ENCODE assay signal across 9 cellular contexts in the genomic region with DNA sequence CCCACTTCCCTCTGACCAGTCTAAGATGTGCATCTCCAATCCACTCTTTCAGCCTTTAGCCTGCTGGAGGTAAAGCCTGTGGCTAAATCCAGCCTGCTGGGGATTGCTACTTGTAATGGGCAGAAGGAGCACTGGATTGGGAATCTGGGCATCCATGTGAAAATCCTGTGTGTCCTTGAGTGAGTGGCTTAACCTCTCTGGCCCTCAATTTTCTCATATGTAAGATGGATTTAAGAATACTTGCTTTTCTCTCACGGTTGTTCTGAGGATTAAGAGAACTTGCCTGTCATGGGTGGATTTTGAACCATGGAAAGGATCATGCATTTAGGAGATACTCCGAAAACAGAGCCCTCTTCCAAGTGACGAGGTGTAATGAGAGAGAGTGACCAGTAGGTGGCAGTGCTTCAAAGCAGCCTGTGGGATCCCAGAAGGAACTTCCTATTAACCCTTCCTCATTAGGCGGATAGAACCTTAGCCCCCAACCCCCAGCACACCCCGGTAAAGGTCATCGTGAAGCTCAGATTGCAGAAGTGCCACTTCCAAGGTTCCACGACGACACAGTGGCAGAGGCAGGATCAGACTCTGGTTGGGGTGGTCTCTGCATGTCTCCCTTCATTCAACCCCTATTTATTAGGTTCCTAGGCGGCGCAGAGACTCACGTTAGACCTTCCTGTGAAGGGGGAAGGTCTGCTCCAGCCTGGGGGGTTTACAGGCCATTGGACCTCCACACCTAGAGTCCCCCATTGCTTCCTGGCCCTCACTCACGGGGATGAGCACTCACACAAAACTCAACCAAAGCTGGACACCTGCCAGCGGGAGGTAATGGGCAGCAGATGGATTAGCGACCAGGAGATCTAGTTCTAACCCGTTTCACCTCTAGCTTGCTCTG.
DNase-seq lines count a peak whose midpoint lies in the region; ATAC-seq, FAIRE-seq and TF ChIP-seq lines count a peak whose summit lies in the region.
"Had no signal": no experiment of that assay in that cellular context is flagged by ENCODE, and none has a peak within 500 bp of the region (broad histone marks: within the 10 kb centered on the region; RNA-seq: fewer than 3 reads in every experiment).

No MANE protein-coding gene starts in this region.

- H3K4me2 ChIP-seq in keratinocyte (ENCODE audit: control insufficient read depth, extremely low read depth, insufficient read depth, low read depth, low read length): peak overlapping the region; percentile 52

- in situ Hi-C loops in KBM-7 (cut with MboI; ENCODE audit: low pct_unique_long_range_greater_than_20kb, low sequenced_read_pairs): no loop called here

- DNase-seq in DMS79 treated with DMSO at 0.1 percent for 48 hours (lab: John Stamatoyannopoulos, UW) (peak; percentile 34), DMS79 (lab: John Stamatoyannopoulos, UW) (no peak), KBM-7 (peak; percentile 59), SK-N-DZ (ENCODE audit: low spot score) (peak; percentile 48), bronchial epithelial cell (ENCODE audit: low read depth) (peak; percentile 59), keratinocyte (ENCODE audit: low read depth, low spot score) (no peak)
- peak; percentile 2 to 24 for DNase-seq in stimulated activated CD4-positive, alpha-beta T cell treated with anti-CD3 and anti-CD28 coated beads, Interleukin-15, amount 100 ng/mL, for 48 hours (ENCODE audit: low read depth in 2 of 2)

- dilution Hi-C loops in keratinocyte (cut with MboI; ENCODE audit: extremely low pct_ligation_motif_present, low sequenced_read_pairs): no loop called here

- FAIRE-seq in bronchial epithelial cell (lab: Jason Lieb, UNC): no peak
- peak; percentile 87 for FAIRE-seq in keratinocyte (lab: Jason Lieb, UNC)
- FAIRE-seq: A204.1 had no signal

- H3K4me3 ChIP-seq in bronchial epithelial cell (ENCODE audit: low read depth, low read length): no peak overlapping the region
- H3K4me3 ChIP-seq in keratinocyte (ENCODE audit: control insufficient read depth in 2 of 3, extremely low read depth in 1 of 3, insufficient read depth in 2 of 3, low read depth in 1 of 3, low read length in 3 of 3): no peak overlapping the region

- H3K9me3 ChIP-seq in keratinocyte (ENCODE audit: control insufficient read depth, low read depth, low read length): no peaks in the 10 kb centered on the region

- TF ChIP-seq CTCF in bronchial epithelial cell (IDR thresholded peaks at IDR 0.05; ENCODE audit: insufficient read depth, low read length, severe bottlenecking): peak; percentile 90
- TF ChIP-seq CTCF in keratinocyte (optimal IDR thresholded peaks at IDR 0.05 in 1 of 3, IDR thresholded peaks at IDR 0.05 in 1 of 3, conservative IDR thresholded peaks at IDR 0.05 in 1 of 3; ENCODE audit: extremely low read depth in 1 of 3, insufficient read depth in 2 of 3, low read length in 3 of 3): peak; percentile 84 to 88 (median 87)

- H4K20me1 ChIP-seq in keratinocyte (ENCODE audit: control insufficient read depth, extremely low read depth, insufficient read depth, low read length): no peaks in the 10 kb centered on the region

- no peak overlapping the region for H3K27ac ChIP-seq in keratinocyte (ENCODE audit: control insufficient read depth, insufficient read depth, low read length)

- H3K4me1 ChIP-seq in keratinocyte (ENCODE audit: control insufficient read depth, extremely low read depth, insufficient read depth, low read length): no peaks in the 10 kb centered on the region

- peak overlapping the region; percentile 70 for H2AFZ ChIP-seq in keratinocyte (ENCODE audit: control insufficient read depth, low read length)

- H3K9ac ChIP-seq in keratinocyte (ENCODE audit: control insufficient read depth, extremely low read depth, insufficient read depth, low read length): no peak overlapping the region

- no peaks in the 10 kb centered on the region for H3K36me3 ChIP-seq in bronchial epithelial cell (ENCODE audit: control insufficient read depth, insufficient read depth, low read length)
- no peaks in the 10 kb centered on the region for H3K36me3 ChIP-seq in keratinocyte (ENCODE audit: control insufficient read depth in 2 of 2, extremely low read depth in 1 of 2, insufficient read depth in 2 of 2, low read length in 2 of 2)

- peaks cover 1% of the 10 kb centered on the region for H3K27me3 ChIP-seq in bronchial epithelial cell (ENCODE audit: control insufficient read depth, insufficient read depth, low read length)
- peaks cover 8% of the 10 kb centered on the region for H3K27me3 ChIP-seq in keratinocyte (ENCODE audit: control insufficient read depth, extremely low read depth, insufficient read depth, low read length)

- H3K9me1 ChIP-seq in keratinocyte (ENCODE audit: control insufficient read depth, extremely low read depth, insufficient read depth, low read length): no peaks in the 10 kb centered on the region

- H3K79me2 ChIP-seq in keratinocyte (ENCODE audit: control insufficient read depth, insufficient read depth, low read length): no peaks in the 10 kb centered on the region

- no peak for ATAC-seq in HG03457 (IDR thresholded peaks at IDR 0.05; ENCODE audit: unreplicated experiment)

Comparison
In these comparisons a context has a peak if more than half of its experiments do, and no peak if none do; other contexts are left out.
1. DNase-seq: peak in DMS79 treated with DMSO at 0.1 percent for 48 hours (single experiment), KBM-7 (single experiment), SK-N-DZ (single experiment), bronchial epithelial cell (single experiment) and stimulated activated CD4-positive, alpha-beta T cell treated with anti-CD3 and anti-CD28 coated beads, Interleukin-15, amount 100 ng/mL, for 48 hours (2 of 2); none in DMS79 (single experiment) and keratinocyte (single experiment).